ENCODE assay signal across 9 cellular contexts in genomic region chr19:19552811-19553210, GRCh38. TPM values are rescaled to one million over a fixed set of nuclear protein-coding genes. Genes with fewer than 3 reads are reported as not detected.
A peak's percentile ranks its signal among the peaks of the same experiment; 100 is the strongest.
DNase-seq lines count a peak whose midpoint lies in the region; ATAC-seq and TF ChIP-seq lines count a peak whose summit lies in the region.
"Had no signal": no experiment of that assay in that cellular context is flagged by ENCODE, and none has a peak within 500 bp of the region (broad histone marks: within the 10 kb centered on the region; RNA-seq: fewer than 3 reads in every experiment).

No MANE protein-coding gene starts in this region.

- CTCF ChIA-PET in activated CD4-positive, alpha-beta T cell treated with anti-CD3 and anti-CD28 coated beads for 36 hours (lab: Charles Lee) = interaction anchor here (0.5 to 7.5 kb wide), 22 partner anchors 12 to 346 kb away, joined by 3 to 48 read pairs (median 4); partner anchors contain the start of gene TSSK6

- TF ChIP-seq CTCF in retinal pigment epithelial cell (conservative IDR thresholded peaks at IDR 0.05; ENCODE audit: low read depth, low read length) = peak; percentile 74

- H3K27ac Mint-ChIP-seq in activated CD4-positive, alpha-beta T cell treated with anti-CD3 and anti-CD28 coated beads for 36 hours = no peak overlapping the region
- H3K27ac Mint-ChIP-seq in effector memory CD8-positive, alpha-beta T cell = no peak overlapping the region
- H3K27ac Mint-ChIP-seq: T-helper 1 cell treated with Interleukin-12 subunit alpha and Interleukin-12 subunit beta and Interleukin-4 antibody, amounts not matched to agents 30 μg/mL and 1 μg/mL, for 36 hours had no signal

- no peak overlapping the region for H3K4me3 Mint-ChIP-seq in activated CD4-positive, alpha-beta T cell treated with anti-CD3 and anti-CD28 coated beads for 36 hours
- no peak overlapping the region for H3K4me3 Mint-ChIP-seq in effector memory CD8-positive, alpha-beta T cell
- H3K4me3 Mint-ChIP-seq: T-helper 1 cell treated with Interleukin-12 subunit alpha and Interleukin-12 subunit beta and Interleukin-4 antibody, amounts not matched to agents 30 μg/mL and 1 μg/mL, for 36 hours had no signal

- intact Hi-C loops in activated CD4-positive, alpha-beta T cell treated with anti-CD3 and anti-CD28 coated beads for 36 hours (cut with DNase I, micrococcal nuclease) = no loop called here

- no peaks in the 10 kb centered on the region for H3K27me3 Mint-ChIP-seq in activated CD4-positive, alpha-beta T cell treated with anti-CD3 and anti-CD28 coated beads for 36 hours
- peaks cover 0 to 10% of the 10 kb centered on the region in 2 donors for H3K27me3 Mint-ChIP-seq in effector memory CD8-positive, alpha-beta T cell

- peaks cover 2% of the 10 kb centered on the region for H3K9me3 Mint-ChIP-seq in activated CD4-positive, alpha-beta T cell treated with anti-CD3 and anti-CD28 coated beads for 36 hours (ENCODE audit: low read depth)
- H3K9me3 Mint-ChIP-seq in effector memory CD8-positive, alpha-beta T cell = no peaks in the 10 kb centered on the region
- H3K9me3 Mint-ChIP-seq: T-helper 1 cell treated with Interleukin-12 subunit alpha and Interleukin-12 subunit beta and Interleukin-4 antibody, amounts not matched to agents 30 μg/mL and 1 μg/mL, for 36 hours had no signal

- peak; percentile 66 for ATAC-seq in activated CD4-positive, alpha-beta T cell treated with anti-CD3 and anti-CD28 coated beads for 36 hours
- peak; percentile 37 for ATAC-seq in effector memory CD8-positive, alpha-beta T cell (replicated peaks)
- no peak for ATAC-seq in HG03520 (IDR thresholded peaks at IDR 0.05; ENCODE audit: unreplicated experiment)

- peak; percentile 56 for DNase-seq in activated CD4-positive, alpha-beta T cell treated with anti-CD3 and anti-CD28 coated beads for 36 hours
- DNase-seq in activated CD4-positive, alpha-beta T cell treated with anti-CD3 and anti-CD28 coated beads for 1 hour = no peak
- DNase-seq in MV-4-11 (lab: John Stamatoyannopoulos, UW) (peak; percentile 31), retinal pigment epithelial cell (ENCODE audit: low read depth) (no peak), GM19238 (ENCODE audit: insufficient read length, low spot score) (no peak), T1000 (lab: John Stamatoyannopoulos, UW) (no peak)
- DNase-seq in effector memory CD8-positive, alpha-beta T cell = peak in 1 of 3 experiments; percentile 30

- H3K4me1 Mint-ChIP-seq in activated CD4-positive, alpha-beta T cell treated with anti-CD3 and anti-CD28 coated beads for 36 hours = peaks cover 3% of the 10 kb centered on the region
- peaks cover 0 to 4% of the 10 kb centered on the region in 2 donors for H3K4me1 Mint-ChIP-seq in effector memory CD8-positive, alpha-beta T cell (ENCODE audit: low read depth in 2 of 2)

- no peaks in the 10 kb centered on the region for H3K36me3 Mint-ChIP-seq in activated CD4-positive, alpha-beta T cell treated with anti-CD3 and anti-CD28 coated beads for 36 hours (ENCODE audit: low read depth)
- H3K36me3 Mint-ChIP-seq in effector memory CD8-positive, alpha-beta T cell (ENCODE audit: insufficient read depth) = peaks cover 4% of the 10 kb centered on the region

- no peak overlapping the region for H3K4me3 ChIP-seq in retinal pigment epithelial cell (ENCODE audit: low read length)

- POLR2A ChIA-PET in activated CD4-positive, alpha-beta T cell treated with anti-CD3 and anti-CD28 coated beads for 36 hours (lab: Charles Lee) = no interaction called here

RNA-seq across cellular contexts. Expression of gene CILP2, which starts 14.7 kb away (rescaled TPM):
- under 1 TPM; 0.19 to 0.27 TPM for total RNA-seq in activated CD4-positive, alpha-beta T cell treated with anti-CD3 and anti-CD28 coated beads for 36 hours

RNA-seq across cellular contexts. Expression of gene YJEFN3, which starts 24.1 kb away (rescaled TPM):
- 10 to 100 TPM; 10.7 to 11.4 TPM for total RNA-seq in activated CD4-positive, alpha-beta T cell treated with anti-CD3 and anti-CD28 coated beads for 36 hours

RNA-seq across cellular contexts. Expression of gene NDUFA13, which starts 36.8 kb away (rescaled TPM):
- 100 to 1,000 TPM; 310 to 323 TPM for total RNA-seq in activated CD4-positive, alpha-beta T cell treated with anti-CD3 and anti-CD28 coated beads for 36 hours

RNA-seq across cellular contexts. Expression of gene TSSK6, which starts 37.5 kb away (rescaled TPM):
- total RNA-seq in activated CD4-positive, alpha-beta T cell treated with anti-CD3 and anti-CD28 coated beads for 36 hours = 1 to 10 TPM; 3.8 to 4.4 TPM

Comparison
In these comparisons a context has a peak if more than half of its experiments do, and no peak if none do; other contexts are left out.
1. DNase-seq: peak in activated CD4-positive, alpha-beta T cell treated with anti-CD3 and anti-CD28 coated beads for 36 hours (single experiment) and MV-4-11 (single experiment); none in activated CD4-positive, alpha-beta T cell treated with anti-CD3 and anti-CD28 coated beads for 1 hour (single experiment), retinal pigment epithelial cell (single experiment), GM19238 (single experiment) and T1000 (single experiment).